9 cellular contexts compared by ENCODE assay signal in the genomic region with DNA sequence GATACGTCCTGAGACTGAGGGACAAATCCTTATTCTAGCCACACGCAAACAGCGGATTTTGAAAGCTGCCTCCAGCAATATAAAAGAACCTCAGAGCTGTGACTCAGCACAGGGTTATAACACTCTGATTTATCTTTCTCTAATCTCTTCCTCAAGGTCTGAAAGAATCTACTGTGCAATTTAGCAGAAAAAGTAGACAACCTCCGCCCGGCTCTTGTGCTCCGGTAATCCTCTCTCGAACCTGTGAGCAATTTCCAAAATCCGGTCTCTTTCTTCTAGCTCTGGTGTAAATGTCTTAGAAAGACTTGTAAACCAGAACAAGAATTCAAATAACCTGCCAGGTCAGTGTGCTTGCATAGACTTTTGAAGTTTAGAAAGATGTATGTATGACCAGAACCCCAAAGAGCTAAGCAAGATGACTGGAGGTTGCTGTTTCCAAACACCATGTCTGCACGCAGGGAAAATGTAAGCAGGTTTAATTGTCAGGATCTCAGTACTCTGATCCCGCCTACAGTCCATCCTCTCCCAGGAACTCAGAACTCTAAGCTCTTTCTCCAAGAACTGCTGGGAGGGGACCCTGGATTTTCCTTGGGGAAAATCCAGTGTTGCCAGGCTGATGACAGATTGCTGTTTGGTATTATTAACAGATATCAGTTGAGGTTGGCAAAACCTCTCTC.
DNase-seq lines count a peak whose midpoint lies in the region; ATAC-seq and TF ChIP-seq lines count a peak whose summit lies in the region.
"Had no signal": no experiment of that assay in that cellular context is flagged by ENCODE, and none has a peak within 500 bp of the region (broad histone marks: within the 10 kb centered on the region; RNA-seq: fewer than 3 reads in every experiment).

No MANE protein-coding gene starts in this region.

- H3K36me3 ChIP-seq in BE2C (no peaks in the 10 kb centered on the region), ascending aorta (no peaks in the 10 kb centered on the region), kidney epithelial cell (ENCODE audit: control insufficient read depth, insufficient read depth, low read length) (no peaks in the 10 kb centered on the region)

- H3K9me3 ChIP-seq in BE2C (no peaks in the 10 kb centered on the region), ascending aorta (no peaks in the 10 kb centered on the region)

- DNase-seq in BE2C (no peak), KG1 (lab: John Stamatoyannopoulos, UW) (peak; percentile 26), ascending aorta (ENCODE audit: low spot score in 2 of 2) (no peak), kidney epithelial cell (ENCODE audit: low read depth) (peak; percentile 35), GM10266 (ENCODE audit: extremely low spot score) (no peak), NCI-H345 (lab: John Stamatoyannopoulos, UW) (no peak), head of caudate nucleus (no peak)
- DNase-seq: NCI-H1930 had no signal

- no peaks in the 10 kb centered on the region for H3K27me3 ChIP-seq in BE2C
- H3K27me3 ChIP-seq in ascending aorta, result no peaks in the 10 kb centered on the region
- H3K27me3 ChIP-seq in kidney epithelial cell (ENCODE audit: control insufficient read depth, insufficient read depth, low read length), result no peaks in the 10 kb centered on the region

- TF ChIP-seq CTCF in BE2C (IDR thresholded peaks at IDR 0.05; ENCODE audit: low read depth, low read length), result no peak
- TF ChIP-seq CTCF in ascending aorta (IDR thresholded peaks at IDR 0.05), result no peak
- TF ChIP-seq CTCF in kidney epithelial cell (IDR thresholded peaks at IDR 0.05; ENCODE audit: insufficient read depth, low read length, poor library complexity, severe bottlenecking), result no peak
- TF ChIP-seq CTCF in GM10266 (IDR thresholded peaks at IDR 0.05; ENCODE audit: control insufficient read depth, insufficient read depth, low read depth, missing control alignments), result no peak

- intact Hi-C loops in ascending aorta (cut with DNase I), result loop anchor here (5.0 to 10.0 kb wide), 4 partner anchors 201 to 614 kb away; a partner anchor contains a TSS
- intact Hi-C loops in head of caudate nucleus (cut with DNase I), result no loop called here

- H3K27ac ChIP-seq in ascending aorta, result peak overlapping the region; percentile 88

- H3K4me3 ChIP-seq in BE2C (ENCODE audit: low read depth, low read length) (peak overlapping the region; percentile 53), ascending aorta (no peak overlapping the region), kidney epithelial cell (ENCODE audit: low read depth, low read length) (no peak overlapping the region)

- H3K4me1 ChIP-seq in BE2C (peaks cover 30% of the 10 kb centered on the region), ascending aorta (peaks cover 8 to 26% of the 10 kb centered on the region in 2 donors)

- ATAC-seq in GM18519 (IDR thresholded peaks at IDR 0.05; ENCODE audit: low FRiP score, unreplicated experiment), result no peak

Comparison
In these comparisons a context has a peak if more than half of its experiments do, and no peak if none do; other contexts are left out.
1. DNase-seq: peak in KG1 (single experiment) and kidney epithelial cell (single experiment); none in BE2C (single experiment), ascending aorta (0 of 2), GM10266 (single experiment), NCI-H345 (single experiment) and head of caudate nucleus (0 of 42).